8 cellular contexts compared by ENCODE assay signal in the genomic region with DNA sequence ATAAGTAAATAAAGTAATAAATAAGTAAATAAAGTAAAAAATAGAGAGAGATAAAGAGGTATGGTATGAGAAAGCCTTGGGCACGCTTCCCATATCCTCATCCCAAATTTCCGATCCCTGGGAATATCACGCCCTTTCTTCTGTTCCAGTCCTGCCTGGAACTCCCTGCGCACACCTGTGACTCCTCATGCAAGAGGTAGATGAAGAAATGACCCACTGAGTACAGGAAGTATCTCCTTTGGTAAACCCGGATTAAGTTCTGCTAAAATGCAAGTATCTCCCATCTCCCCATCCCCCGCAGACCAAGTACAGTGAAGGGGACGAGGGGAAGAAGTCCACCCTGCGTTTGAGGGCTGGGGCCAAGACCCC. TPM values are rescaled to one million over a fixed set of nuclear protein-coding genes. Genes with fewer than 3 reads are reported as not detected.
DNase-seq lines count a peak whose midpoint lies in the region; ATAC-seq and TF ChIP-seq lines count a peak whose summit lies in the region.

No MANE protein-coding gene starts in this region.

- H3K4me2 ChIP-seq in Karpas-422 (ENCODE audit: low read depth, low read length, poor library complexity, severe bottlenecking): peak overlapping the region; percentile 67

- peaks cover 16% of the 10 kb centered on the region for H3K36me3 Mint-ChIP-seq in effector memory CD8-positive, alpha-beta T cell (ENCODE audit: insufficient read depth)

- WGBS in ovary, 3 donors: 6 to 11% (median 7%) methylated on average over 8 of the region's 8 CpGs

- H3K27ac Mint-ChIP-seq in effector memory CD8-positive, alpha-beta T cell: peak overlapping the region; percentile 99 to 100

- peak overlapping the region; percentile 100 for H3K4me3 Mint-ChIP-seq in effector memory CD8-positive, alpha-beta T cell

- no peaks in the 10 kb centered on the region for H4K20me1 ChIP-seq in Karpas-422 (ENCODE audit: insufficient read depth, low read depth, low read length)

- H3K27me3 Mint-ChIP-seq in effector memory CD8-positive, alpha-beta T cell: no peaks in the 10 kb centered on the region

- peak overlapping the region; percentile 88 for H3K4me3 ChIP-seq in Karpas-422 (ENCODE audit: low read length)
- H3K4me3 ChIP-seq in ovary: peak overlapping the region; percentile 81

- peak; percentile 4 for ATAC-seq in effector memory CD8-positive, alpha-beta T cell (replicated peaks)

- no peaks in the 10 kb centered on the region for H3K9me2 ChIP-seq in Karpas-422 (replicated peaks; ENCODE audit: insufficient read depth, low read length)

- no peaks in the 10 kb centered on the region for H3K27me3 ChIP-seq in Karpas-422 (ENCODE audit: low read length)
- no peaks in the 10 kb centered on the region for H3K27me3 ChIP-seq in ovary

- H2AFZ ChIP-seq in Karpas-422 (ENCODE audit: low read length): peak overlapping the region; percentile 99

- no peak for TF ChIP-seq CTCF in ovary (IDR thresholded peaks at IDR 0.05)

- H3K9ac ChIP-seq in ES-I3 (ENCODE audit: low read depth, low read length): peak overlapping the region; percentile 64; the same call in 1 of the 2 replicates
- peak overlapping the region; percentile 89 for H3K9ac ChIP-seq in Karpas-422 (ENCODE audit: low read length)

- DNase-seq in Karpas-422 (no peak), ovary (no peak), NCI-H2107 (lab: John Stamatoyannopoulos, UW) (no peak), UCSD-AML1 (lab: John Stamatoyannopoulos, UW; ENCODE audit: unreplicated experiment) (no peak), cerebellum (ENCODE audit: low spot score) (no peak), HK-2 (ENCODE audit: unreplicated experiment) (no peak)
- no peak for DNase-seq in effector memory CD8-positive, alpha-beta T cell

- no peaks in the 10 kb centered on the region for H3K4me1 ChIP-seq in ES-I3 (ENCODE audit: insufficient read depth, low read length)
- H3K4me1 ChIP-seq in Karpas-422 (ENCODE audit: low read length): peaks cover 8% of the 10 kb centered on the region
- peaks cover 8% of the 10 kb centered on the region for H3K4me1 ChIP-seq in ovary (ENCODE audit: insufficient read depth)

- no peak for TF ChIP-seq EP300 in ovary (IDR thresholded peaks at IDR 0.05)

- peaks cover 46% of the 10 kb centered on the region for H3K79me2 ChIP-seq in Karpas-422 (ENCODE audit: low read length)

- TF ChIP-seq POLR2A in ovary (IDR thresholded peaks at IDR 0.05): no peak

- no peaks in the 10 kb centered on the region for H3K9me3 Mint-ChIP-seq in effector memory CD8-positive, alpha-beta T cell

- H3K36me3 ChIP-seq in ES-I3 (ENCODE audit: insufficient read depth, low read length): no peaks in the 10 kb centered on the region
- peaks cover 28% of the 10 kb centered on the region for H3K36me3 ChIP-seq in Karpas-422 (ENCODE audit: insufficient read depth, low read length)
- H3K36me3 ChIP-seq in ovary: no peaks in the 10 kb centered on the region

- H3K9me3 ChIP-seq in ES-I3 (ENCODE audit: control insufficient read depth, insufficient read depth, low read length) (no peaks in the 10 kb centered on the region), Karpas-422 (ENCODE audit: low read length) (0 out of 2 replicates have a peak, but pooled peaks cover 2% of the 10 kb centered on the region), ovary (no peaks in the 10 kb centered on the region)

- H3K27ac ChIP-seq in Karpas-422 (ENCODE audit: low read length): no peak overlapping the region
- peak overlapping the region; percentile 89 for H3K27ac ChIP-seq in ovary

- intact Hi-C loops in ovary (cut with DNase I): no loop called here

- H3K4me1 Mint-ChIP-seq in effector memory CD8-positive, alpha-beta T cell (ENCODE audit: low read depth in 2 of 2): peaks cover 24 to 33% of the 10 kb centered on the region in 2 donors

RNA-seq across cellular contexts. Expression of gene ZNF136, which starts 0.4 kb away (rescaled TPM):
- total RNA-seq in Karpas-422 (2014; rRNA removed; shearing (Covaris generic); ENCODE audit: low replicate concordance): 10.1 and 11.1 TPM in 2 replicates
- total RNA-seq in ovary (10 to 100 TPM; 15.7 to 18.8 (median 16.3) TPM), cerebellum (23.9 TPM)
- polyA plus RNA-seq in ovary: 10 to 100 TPM in 1 of 2 donors, 1 to 10 TPM in 1; 8.8 to 12.2 TPM

RNA-seq across cellular contexts. Expression of gene ZNF625, which starts 6.0 kb away (rescaled TPM):
- total RNA-seq in Karpas-422 (2014; rRNA removed; shearing (Covaris generic); ENCODE audit: low replicate concordance): 3.9 and 9.7 TPM in 2 replicates
- 10 to 100 TPM in 2 of 7 donors, 1 to 10 TPM in 5; 2.8 to 19.6 (median 9.1) TPM for total RNA-seq in ovary
- polyA plus RNA-seq in ovary: 1 to 10 TPM; 1.5 to 2.5 TPM
- total RNA-seq in cerebellum: 23.8 TPM

RNA-seq across cellular contexts. Expression of gene ZNF20, which starts 22.3 kb away (rescaled TPM):
- 6.2 and 10.0 TPM in 2 replicates for total RNA-seq in Karpas-422 (2014; rRNA removed; shearing (Covaris generic); ENCODE audit: low replicate concordance)
- 1 to 10 TPM; 1.2 to 5.2 (median 3.2) TPM for total RNA-seq in ovary
- polyA plus RNA-seq in ovary: 1 to 10 TPM; 2.2 to 2.4 TPM
- 8.7 TPM for total RNA-seq in cerebellum
